In genomic region chr6:107973594-107973993, GRCh38 we compare ENCODE assay signal across 16 cellular contexts. TPM values are rescaled to one million over a fixed set of nuclear protein-coding genes. Genes with fewer than 3 reads are reported as not detected.
DNase-seq lines count a peak whose midpoint lies in the region; ATAC-seq and TF ChIP-seq lines count a peak whose summit lies in the region.
"Had no signal": no experiment of that assay in that cellular context is flagged by ENCODE, and none has a peak within 500 bp of the region (broad histone marks: within the 10 kb centered on the region; RNA-seq: fewer than 3 reads in every experiment).

No MANE protein-coding gene starts in this region.

- DNase-seq in activated naive CD8-positive, alpha-beta T cell treated with anti-CD3 and anti-CD28 coated beads, Interleukin-2, amount 10 ng/mL, durations not matched to agents 7 days and 5 days = no peak
- no peak for DNase-seq in activated naive CD8-positive, alpha-beta T cell treated with anti-CD3 and anti-CD28 coated beads, Interleukin-2, amount 50 U/mL, for 24 hours
- peak; percentile 77 for DNase-seq in epithelial cell of esophagus (ENCODE audit: low read depth)
- no peak for DNase-seq in mucosa of descending colon
- DNase-seq in glutamatergic neuron = no peak
- DNase-seq in effector CD8-positive, alpha-beta T cell (lab: John Stamatoyannopoulos, UW) = no peak
- DNase-seq: C1 segment of cervical spinal cord, DMS79, H9, NCI-H1048, NCI-H1436 treated with DMSO at 0.1 percent for 48 hours, NCI-H2029 treated with DMSO at 0.1 percent for 48 hours, NCI-H510A, NCI-H82 had no signal

- peak overlapping the region; percentile 31 for H3K27ac Mint-ChIP-seq in activated naive CD8-positive, alpha-beta T cell treated with anti-CD3 and anti-CD28 coated beads, Interleukin-2, amount 10 ng/mL, durations not matched to agents 7 days and 5 days
- no peak overlapping the region for H3K27ac Mint-ChIP-seq in activated naive CD8-positive, alpha-beta T cell treated with anti-CD3 and anti-CD28 coated beads, Interleukin-2, amount 50 U/mL, for 24 hours
- no peak overlapping the region for H3K27ac Mint-ChIP-seq in glutamatergic neuron (ENCODE audit: unreplicated experiment)
- H3K27ac Mint-ChIP-seq: H9 had no signal

- intact Hi-C loops in mucosa of descending colon (cut with DNase I, micrococcal nuclease) = loop anchor here in 1 of 2 donors (5.0 kb wide), 1 partner anchor 84 kb away; no protein-coding TSS in a partner anchor

- POLR2A ChIA-PET in activated naive CD8-positive, alpha-beta T cell treated with anti-CD3 and anti-CD28 coated beads, Interleukin-2, amount 10 ng/mL, durations not matched to agents 7 days and 5 days (lab: Charles Lee) = interaction anchor here (0.6 kb wide), 1 partner anchor 19 kb away, joined by 3 read pairs; no protein-coding TSS in a partner anchor

- H3K4me1 ChIP-seq in mucosa of descending colon (ENCODE audit: low read depth) = no peaks in the 10 kb centered on the region
- H3K4me1 ChIP-seq: A549 had no signal

- no peaks in the 10 kb centered on the region for H3K9me3 ChIP-seq in mucosa of descending colon
- H3K9me3 ChIP-seq: A549 had no signal

- H3K36me3 ChIP-seq in mucosa of descending colon (ENCODE audit: low read depth) = no peaks in the 10 kb centered on the region

- H3K4me1 Mint-ChIP-seq in activated naive CD8-positive, alpha-beta T cell treated with anti-CD3 and anti-CD28 coated beads, Interleukin-2, amount 10 ng/mL, durations not matched to agents 7 days and 5 days = peaks cover 11% of the 10 kb centered on the region
- H3K4me1 Mint-ChIP-seq in activated naive CD8-positive, alpha-beta T cell treated with anti-CD3 and anti-CD28 coated beads, Interleukin-2, amount 50 U/mL, for 24 hours = no peaks in the 10 kb centered on the region
- no peaks in the 10 kb centered on the region for H3K4me1 Mint-ChIP-seq in glutamatergic neuron (ENCODE audit: low read depth, unreplicated experiment)

- H3K36me3 Mint-ChIP-seq in activated naive CD8-positive, alpha-beta T cell treated with anti-CD3 and anti-CD28 coated beads, Interleukin-2, amount 10 ng/mL, durations not matched to agents 7 days and 5 days = peaks cover 2% of the 10 kb centered on the region
- no peaks in the 10 kb centered on the region for H3K36me3 Mint-ChIP-seq in activated naive CD8-positive, alpha-beta T cell treated with anti-CD3 and anti-CD28 coated beads, Interleukin-2, amount 50 U/mL, for 24 hours (ENCODE audit: low read depth)
- no peaks in the 10 kb centered on the region for H3K36me3 Mint-ChIP-seq in glutamatergic neuron (ENCODE audit: unreplicated experiment)

- H3K9me3 Mint-ChIP-seq in activated naive CD8-positive, alpha-beta T cell treated with anti-CD3 and anti-CD28 coated beads, Interleukin-2, amount 10 ng/mL, durations not matched to agents 7 days and 5 days = peaks cover 2% of the 10 kb centered on the region
- H3K9me3 Mint-ChIP-seq in activated naive CD8-positive, alpha-beta T cell treated with anti-CD3 and anti-CD28 coated beads, Interleukin-2, amount 50 U/mL, for 24 hours = no peaks in the 10 kb centered on the region
- no peaks in the 10 kb centered on the region for H3K9me3 Mint-ChIP-seq in glutamatergic neuron (ENCODE audit: unreplicated experiment)
- H3K9me3 Mint-ChIP-seq: H9 had no signal

- no peak overlapping the region for H3K4me3 Mint-ChIP-seq in activated naive CD8-positive, alpha-beta T cell treated with anti-CD3 and anti-CD28 coated beads, Interleukin-2, amount 10 ng/mL, durations not matched to agents 7 days and 5 days
- H3K4me3 Mint-ChIP-seq in activated naive CD8-positive, alpha-beta T cell treated with anti-CD3 and anti-CD28 coated beads, Interleukin-2, amount 50 U/mL, for 24 hours = no peak overlapping the region
- no peak overlapping the region for H3K4me3 Mint-ChIP-seq in glutamatergic neuron (ENCODE audit: unreplicated experiment)
- H3K4me3 Mint-ChIP-seq: H9 had no signal

- no peak overlapping the region for H3K4me3 ChIP-seq in epithelial cell of esophagus (ENCODE audit: low read length)
- H3K4me3 ChIP-seq in mucosa of descending colon = no peak overlapping the region
- H3K4me3 ChIP-seq: A549 had no signal

- H3K27me3 Mint-ChIP-seq in activated naive CD8-positive, alpha-beta T cell treated with anti-CD3 and anti-CD28 coated beads, Interleukin-2, amount 10 ng/mL, durations not matched to agents 7 days and 5 days = peaks cover 20% of the 10 kb centered on the region
- no peaks in the 10 kb centered on the region for H3K27me3 Mint-ChIP-seq in activated naive CD8-positive, alpha-beta T cell treated with anti-CD3 and anti-CD28 coated beads, Interleukin-2, amount 50 U/mL, for 24 hours
- H3K27me3 Mint-ChIP-seq in glutamatergic neuron (ENCODE audit: unreplicated experiment) = peaks cover 2% of the 10 kb centered on the region

- no peak for TF ChIP-seq CTCF in epithelial cell of esophagus (IDR thresholded peaks at IDR 0.05; ENCODE audit: insufficient read depth, low read depth, low read length, missing control alignments)
- no peak for TF ChIP-seq CTCF in mucosa of descending colon (IDR thresholded peaks at IDR 0.05)
- TF ChIP-seq CTCF in glutamatergic neuron (IDR thresholded peaks at IDR 0.05; ENCODE audit: partially characterized antibody, unreplicated experiment) = no peak

- no peak for ATAC-seq in activated naive CD8-positive, alpha-beta T cell treated with anti-CD3 and anti-CD28 coated beads, Interleukin-2, amount 10 ng/mL, durations not matched to agents 7 days and 5 days (ENCODE audit: low read depth)
- ATAC-seq in activated naive CD8-positive, alpha-beta T cell treated with anti-CD3 and anti-CD28 coated beads, Interleukin-2, amount 50 U/mL, for 24 hours = no peak
- peak; percentile 36 for ATAC-seq in mucosa of descending colon
- no peak for ATAC-seq in GM21423 (IDR thresholded peaks at IDR 0.05; ENCODE audit: unreplicated experiment)
- ATAC-seq: A549 had no signal

RNA-seq across cellular contexts. Expression of gene SEC63, which starts 15.6 kb away (rescaled TPM):
- total RNA-seq in activated naive CD8-positive, alpha-beta T cell treated with anti-CD3 and anti-CD28 coated beads, Interleukin-2, amount 10 ng/mL, durations not matched to agents 7 days and 5 days = 10 to 100 TPM; 64.7 to 69.2 TPM
- total RNA-seq in mucosa of descending colon (10 to 100 TPM; 47.5 to 84.9 (median 70.8) TPM), glutamatergic neuron (ENCODE audit: unreplicated experiment) (311 TPM)
